In genomic region chr13:90867336-90867683, GRCh38 we compare ENCODE assay signal across 8 cellular contexts.
DNase-seq lines count a peak whose midpoint lies in the region; ATAC-seq, FAIRE-seq and TF ChIP-seq lines count a peak whose summit lies in the region.

No MANE protein-coding gene starts in this region.

- POLR2A ChIA-PET in MCF 10A (lab: Yijun Ruan, JAX) = interaction anchor here (0.6 to 0.7 kb wide), 2 partner anchors 151 to 324 kb away, joined by 3 read pairs; no protein-coding TSS in a partner anchor

- no peaks in the 10 kb centered on the region for H3K27me3 ChIP-seq in kidney epithelial cell (ENCODE audit: control insufficient read depth, insufficient read depth, low read length)
- H3K27me3 ChIP-seq in testis = no peaks in the 10 kb centered on the region

- DNase-seq in activated T-cell treated with anti-CD3 and anti-CD28 coated beads for 48 hours (ENCODE audit: low read depth) (peak; percentile 9), HTR-8/SVneo (ENCODE audit: insufficient read length, low spot score) (peak; percentile 26), NOMO-1 treated with DMSO at 0.1 percent for 48 hours (lab: John Stamatoyannopoulos, UW; ENCODE audit: unreplicated experiment) (peak; percentile 96), MCF 10A (ENCODE audit: unreplicated experiment) (peak; percentile 84), kidney epithelial cell (ENCODE audit: low read depth) (peak; percentile 14), testis (peak; percentile 87)
- DNase-seq in activated T-cell treated with anti-CD3 and anti-CD28 coated beads, Interleukin-2, amount 50 U/mL, for 1 hour = no peak

- BruUV-seq in MCF 10A (replicated peaks; lab: Mats Ljungman, UMichigan) = no TSS peak

- H3K9me3 ChIP-seq in testis = no peaks in the 10 kb centered on the region

- H3K9me3 Mint-ChIP-seq in MCF 10A (ENCODE audit: unreplicated experiment) = no peaks in the 10 kb centered on the region

- H3K27ac ChIP-seq in testis = no peak overlapping the region

- intact Hi-C loops in MCF 10A (cut with micrococcal nuclease) = loop anchor here (2.0 to 10.0 kb wide), 9 partner anchors 100 to 1803 kb away; no protein-coding TSS in a partner anchor
- intact Hi-C loops in testis (cut with DNase I; ENCODE audit: low total_unique reads) = no loop called here

- H3K36me3 ChIP-seq in kidney epithelial cell (ENCODE audit: control insufficient read depth, insufficient read depth, low read length) (no peaks in the 10 kb centered on the region), testis (ENCODE audit: low read depth, missing control alignments) (no peaks in the 10 kb centered on the region)

- H3K27me3 Mint-ChIP-seq in MCF 10A (ENCODE audit: insufficient read depth, unreplicated experiment) = no peaks in the 10 kb centered on the region

- FAIRE-seq in HTR-8/SVneo (lab: Jason Lieb, UNC) = no peak

- H3K4me3 ChIP-seq in kidney epithelial cell (ENCODE audit: low read depth, low read length) (no peak overlapping the region), testis (no peak overlapping the region)

- H3K36me3 Mint-ChIP-seq in MCF 10A (ENCODE audit: insufficient read depth, unreplicated experiment) = no peaks in the 10 kb centered on the region

- H3K4me1 ChIP-seq in testis = no peaks in the 10 kb centered on the region

- no peak overlapping the region for H3K27ac Mint-ChIP-seq in MCF 10A (ENCODE audit: low read depth, unreplicated experiment)

- no peak overlapping the region for H3K4me3 Mint-ChIP-seq in MCF 10A (ENCODE audit: unreplicated experiment)

- peak; percentile 98 for ATAC-seq in GM21786 (IDR thresholded peaks at IDR 0.05; ENCODE audit: unreplicated experiment)

- TF ChIP-seq CTCF in MCF 10A (IDR thresholded peaks at IDR 0.05; ENCODE audit: unreplicated experiment) (peak; percentile 57), kidney epithelial cell (IDR thresholded peaks at IDR 0.05; ENCODE audit: insufficient read depth, low read length, poor library complexity, severe bottlenecking) (peak; percentile 67), testis (IDR thresholded peaks at IDR 0.05) (peak; percentile 28 to 70 (median 68))

- 8 to 15% methylated on average over 4 of the region's 4 CpGs for WGBS in testis, 2 donors

- CTCF ChIA-PET in MCF 10A (lab: Yijun Ruan, JAX) = interaction anchor here (0.5 to 2.5 kb wide), 32 partner anchors 10 to 1172 kb away, joined by 3 to 17 read pairs (median 4); no protein-coding TSS in a partner anchor

- TF ChIP-seq POLR2A in testis (IDR thresholded peaks at IDR 0.05) = no peak

- peaks cover 6% of the 10 kb centered on the region for H3K4me1 Mint-ChIP-seq in MCF 10A (ENCODE audit: insufficient read depth, unreplicated experiment)
